Comparison of ENCODE assay signal across 9 cellular contexts in genomic region chr19:1000095-1000494, GRCh38. TPM values are rescaled to one million over a fixed set of nuclear protein-coding genes. Genes with fewer than 3 reads are reported as not detected.
DNase-seq lines count a peak whose midpoint lies in the region; ATAC-seq and TF ChIP-seq lines count a peak whose summit lies in the region.
"Had no signal": no experiment of that assay in that cellular context is flagged by ENCODE, and none has a peak within 500 bp of the region (broad histone marks: within the 10 kb centered on the region; RNA-seq: fewer than 3 reads in every experiment).

GRIN3B (plus strand) TSS chr19:1000419; CDS start chr19:1000438, 19 bp downstream.

- intact Hi-C loops in CD4-positive, alpha-beta T cell (cut with DNase I, micrococcal nuclease) = no loop called here

- H3K27me3 Mint-ChIP-seq in CD4-positive, alpha-beta T cell = peaks cover 31% of the 10 kb centered on the region
- H3K27me3 Mint-ChIP-seq in central memory CD8-positive, alpha-beta T cell = peaks cover 34% of the 10 kb centered on the region

- H3K27me3 ChIP-seq in CD4-positive, alpha-beta T cell (ENCODE audit: control insufficient read depth, insufficient read depth, low read length) = peaks cover 30% of the 10 kb centered on the region

- H3K27ac Mint-ChIP-seq in CD4-positive, alpha-beta T cell = no peak within 1 kb of the TSS
- peak within 1 kb of the TSS; percentile 88 for H3K27ac Mint-ChIP-seq in central memory CD8-positive, alpha-beta T cell (ENCODE audit: low read depth)

- peak; percentile 10 for ATAC-seq in CD4-positive, alpha-beta T cell (ENCODE audit: poor library complexity)
- peak; percentile 27 to 31 for ATAC-seq in activated CD4-positive, CD25-positive, alpha-beta regulatory T cell treated with anti-CD3 and anti-CD28 coated beads, Interleukin-2, amount 50 U/mL, for 24 hours
- ATAC-seq in central memory CD8-positive, alpha-beta T cell (replicated peaks; ENCODE audit: extremely low read depth, poor library complexity, severe bottlenecking) = no peak
- ATAC-seq in GM18502 (IDR thresholded peaks at IDR 0.05; ENCODE audit: poor library complexity, unreplicated experiment) = no peak

- H3K9me3 ChIP-seq in CD4-positive, alpha-beta T cell (ENCODE audit: control insufficient read depth, low read length) = no peaks in the 10 kb centered on the region

- peak within 1 kb of the TSS; percentile 46 for H3K4me3 Mint-ChIP-seq in CD4-positive, alpha-beta T cell
- peak within 1 kb of the TSS; percentile 60 for H3K4me3 Mint-ChIP-seq in central memory CD8-positive, alpha-beta T cell

- H3K36me3 Mint-ChIP-seq in CD4-positive, alpha-beta T cell (ENCODE audit: low read depth) = peaks cover 6% of the 10 kb centered on the region
- peaks cover 16% of the 10 kb centered on the region for H3K36me3 Mint-ChIP-seq in central memory CD8-positive, alpha-beta T cell (ENCODE audit: insufficient read depth)

- H3K4me1 Mint-ChIP-seq in CD4-positive, alpha-beta T cell (ENCODE audit: low read depth) = peaks cover 13% of the 10 kb centered on the region
- H3K4me1 Mint-ChIP-seq in central memory CD8-positive, alpha-beta T cell = peaks cover 18% of the 10 kb centered on the region

- peak; percentile 43 to 68 (median 55) for DNase-seq in CD4-positive, alpha-beta T cell
- peak; percentile 96 for DNase-seq in HuH-7 (ENCODE audit: low spot score)
- DNase-seq in central memory CD8-positive, alpha-beta T cell (ENCODE audit: low spot score in 2 of 2) = no peak
- DNase-seq in lung microvascular endothelial cell (ENCODE audit: low read depth in 2 of 2) = peak; percentile 47 to 71
- DNase-seq in stimulated activated naive CD4-positive, alpha-beta T cell treated with Interleukin-2 at 50 U/mL for 16 hours (lab: John Stamatoyannopoulos, UW) = peak; percentile 59
- DNase-seq in foreskin melanocyte = no peak

- CTCF ChIA-PET in CD4-positive, alpha-beta T cell (lab: Charles Lee) = no interaction called here

- H3K27ac ChIP-seq in CD4-positive, alpha-beta T cell (ENCODE audit: low read depth, low read length) = no peak within 1 kb of the TSS
- H3K27ac ChIP-seq: KMS-11 had no signal

- peak; percentile 34 for TF ChIP-seq CTCF in CD4-positive, alpha-beta T cell (IDR thresholded peaks at IDR 0.05)

- POLR2A ChIA-PET in CD4-positive, alpha-beta T cell (lab: Charles Lee) = no interaction called here

- H3K9me3 Mint-ChIP-seq in CD4-positive, alpha-beta T cell = no peaks in the 10 kb centered on the region
- H3K9me3 Mint-ChIP-seq in central memory CD8-positive, alpha-beta T cell = no peaks in the 10 kb centered on the region

RNA-seq across cellular contexts. Expression of gene GRIN3B, which starts in this region (rescaled TPM):
- total RNA-seq in CD4-positive, alpha-beta T cell = under 1 TPM; 0.17 to 0.22 TPM
- total RNA-seq in lung microvascular endothelial cell = under 0.01 and 0.44 TPM in 2 replicates

Comparison
In these comparisons a context has a peak if more than half of its experiments do, and no peak if none do; other contexts are left out.
1. Peak in DNase-seq and ATAC-seq in CD4-positive, alpha-beta T cell; RNA of the gene not detected or under 1 TPM.
2. Peak in DNase-seq in lung microvascular endothelial cell; RNA of the gene not detected or under 1 TPM.
3. ATAC-seq: peak in activated CD4-positive, CD25-positive, alpha-beta regulatory T cell treated with anti-CD3 and anti-CD28 coated beads, Interleukin-2, amount 50 U/mL, for 24 hours (2 of 2); none in central memory CD8-positive, alpha-beta T cell (single experiment) and GM18502 (single experiment).
4. DNase-seq: peak in HuH-7 (single experiment) and stimulated activated naive CD4-positive, alpha-beta T cell treated with Interleukin-2 at 50 U/mL for 16 hours (single experiment); none in central memory CD8-positive, alpha-beta T cell (0 of 2) and foreskin melanocyte (single experiment).